Comparison of ENCODE assay signal across 8 cellular contexts in genomic region chr4:80071643-80072606, GRCh38. TPM values are rescaled to one million over a fixed set of nuclear protein-coding genes. Genes with fewer than 3 reads are reported as not detected.
DNase-seq lines count a peak whose midpoint lies in the region; ATAC-seq and TF ChIP-seq lines count a peak whose summit lies in the region.

No MANE protein-coding gene starts in this region.

- H3K36me3 ChIP-seq in HUES6 (ENCODE audit: control insufficient read depth, insufficient read depth, low read length): 0 out of 2 replicates have a peak, but pooled peaks cover 6% of the 10 kb centered on the region

- in situ Hi-C loops in Caki2 (cut with HindIII; ENCODE audit: low pct_unique_long_range_greater_than_20kb, low sequenced_read_pairs): no loop called here
- in situ Hi-C loops in astrocyte of the spinal cord (cut with HindIII; ENCODE audit: low sequenced_read_pairs): no loop called here

- DNase-seq in Caki2 (ENCODE audit: low read depth) (peak; percentile 1), T-helper 2 cell (peak; percentile 25 to 54 (median 30)), astrocyte of the spinal cord (ENCODE audit: low read depth, low spot score) (peak; percentile 39), iPS-NIHi11 (ENCODE audit: low spot score) (peak; percentile 45), cerebellar cortex (ENCODE audit: low spot score) (no peak)
- peak; percentile 5 to 43 for DNase-seq in stimulated activated CD4-positive, alpha-beta T cell treated with anti-CD3 and anti-CD28 coated beads, Interleukin-15, amount 100 ng/mL, for 1 hour (ENCODE audit: low read depth in 1 of 2, low spot score in 1 of 2)

- H3K27me3 ChIP-seq in HUES6 (ENCODE audit: control insufficient read depth, insufficient read depth, low read length): peaks cover 13% of the 10 kb centered on the region; the same call in 1 of the 2 replicates

- H3K4me3 ChIP-seq in HUES6 (ENCODE audit: low read depth, low read length) (peak overlapping the region; percentile 90), astrocyte of the spinal cord (ENCODE audit: low read depth, low read length) (peak overlapping the region; percentile 87)

- peak overlapping the region; percentile 62; the same call in 1 of the 2 replicates for H3K27ac ChIP-seq in HUES6 (ENCODE audit: low read depth, low read length)

- H3K9ac ChIP-seq in HUES6 (ENCODE audit: low read length): peak overlapping the region; percentile 85

- H3K9me3 ChIP-seq in HUES6 (ENCODE audit: control insufficient read depth, insufficient read depth, low read depth, low read length): no peaks in the 10 kb centered on the region

- peaks cover 13% of the 10 kb centered on the region; the same call in 1 of the 2 replicates for H3K4me1 ChIP-seq in HUES6 (ENCODE audit: control insufficient read depth, insufficient read depth, low read length)

- TF ChIP-seq CTCF in astrocyte of the spinal cord (IDR thresholded peaks at IDR 0.05; ENCODE audit: low read depth, low read length): no peak

- peak; percentile 31 for ATAC-seq in GM21423 (IDR thresholded peaks at IDR 0.05; ENCODE audit: unreplicated experiment)

RNA-seq across cellular contexts. Expression of gene ANTXR2, which starts 1.1 kb away (rescaled TPM):
- total RNA-seq in Caki2 (2014; rRNA removed; shearing (Covaris generic); ENCODE audit: low replicate concordance): 3.6 and 8.3 TPM in 2 replicates
